In the genomic region with DNA sequence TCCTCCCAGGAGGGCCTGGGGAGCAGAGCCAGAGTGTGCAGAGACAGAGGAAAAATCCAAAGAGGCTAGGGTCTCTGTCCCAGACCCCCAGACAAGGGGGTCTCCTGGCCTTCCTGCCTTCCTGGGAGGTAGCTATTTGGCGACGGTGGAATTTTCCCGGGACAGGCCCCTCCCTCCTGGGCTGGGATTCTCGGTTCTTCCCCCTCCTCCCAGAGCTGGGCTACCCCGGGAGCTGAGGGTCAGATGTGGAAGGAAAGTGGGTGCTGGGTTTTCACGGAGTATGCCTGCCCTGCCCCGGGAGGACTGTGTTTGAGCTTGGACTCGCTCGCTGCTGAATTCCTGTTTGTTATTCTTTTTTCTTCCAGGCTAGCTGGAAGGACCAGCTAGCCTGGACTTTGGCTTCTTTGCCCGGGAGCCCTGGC, we compare ENCODE assay signal across 8 cellular contexts. TPM values are rescaled to one million over a fixed set of nuclear protein-coding genes. Genes with fewer than 3 reads are reported as not detected.
A peak's percentile ranks its signal among the peaks of the same experiment; 100 is the strongest.
DNase-seq lines count a peak whose midpoint lies in the region; ATAC-seq lines count a peak whose summit lies in the region.

No MANE protein-coding gene starts in this region.

- peaks cover 56% of the 10 kb centered on the region for H3K4me1 ChIP-seq in stomach smooth muscle (ENCODE audit: control insufficient read depth, insufficient read depth, low read length)

- ATAC-seq in HG03025 (IDR thresholded peaks at IDR 0.05; ENCODE audit: low FRiP score, unreplicated experiment), result no peak
- no peak for ATAC-seq in GM21786 (IDR thresholded peaks at IDR 0.05; ENCODE audit: unreplicated experiment)

- H3K27me3 ChIP-seq in layer of hippocampus (ENCODE audit: control insufficient read depth, insufficient read depth, low read length) (no peaks in the 10 kb centered on the region), stomach smooth muscle (ENCODE audit: control insufficient read depth in 1 of 2, insufficient read depth in 2 of 2, low read length in 2 of 2) (no peaks in the 10 kb centered on the region)

- H3K4me3 Mint-ChIP-seq in activated naive CD4-positive, alpha-beta T cell treated with anti-CD3 and anti-CD28 coated beads for 36 hours, result peak overlapping the region; percentile 93

- H3K36me3 Mint-ChIP-seq in activated naive CD4-positive, alpha-beta T cell treated with anti-CD3 and anti-CD28 coated beads for 36 hours (ENCODE audit: low read depth), result peaks cover 3% of the 10 kb centered on the region

- peak overlapping the region; percentile 88 to 89 for H3K4me3 ChIP-seq in stomach smooth muscle (ENCODE audit: low read length in 2 of 2)

- intact Hi-C loops in activated naive CD4-positive, alpha-beta T cell treated with anti-CD3 and anti-CD28 coated beads for 36 hours (cut with micrococcal nuclease), result loop anchor here (1.0 to 5.0 kb wide), 2 partner anchors 137 to 408 kb away; a partner anchor contains a TSS

- H3K4me1 Mint-ChIP-seq in activated naive CD4-positive, alpha-beta T cell treated with anti-CD3 and anti-CD28 coated beads for 36 hours (ENCODE audit: low read depth), result peaks cover 60% of the 10 kb centered on the region

- H3K27me3 Mint-ChIP-seq in activated naive CD4-positive, alpha-beta T cell treated with anti-CD3 and anti-CD28 coated beads for 36 hours (ENCODE audit: low read depth), result no peaks in the 10 kb centered on the region

- no peaks in the 10 kb centered on the region for H3K9me3 Mint-ChIP-seq in activated naive CD4-positive, alpha-beta T cell treated with anti-CD3 and anti-CD28 coated beads for 36 hours

- H3K27ac ChIP-seq in layer of hippocampus (ENCODE audit: low read depth, low read length), result peak overlapping the region; percentile 69
- H3K27ac ChIP-seq in stomach smooth muscle (ENCODE audit: low read length), result peak overlapping the region; percentile 64

- H3K9ac ChIP-seq in stomach smooth muscle (ENCODE audit: low read length in 2 of 2), result peak overlapping the region; percentile 64 to 86

- H3K36me3 ChIP-seq in stomach smooth muscle (ENCODE audit: control insufficient read depth in 2 of 2, insufficient read depth in 2 of 2, low read length in 2 of 2), result no peaks in the 10 kb centered on the region

- peak overlapping the region; percentile 91 for H3K27ac Mint-ChIP-seq in activated naive CD4-positive, alpha-beta T cell treated with anti-CD3 and anti-CD28 coated beads for 36 hours

- CTCF ChIA-PET in activated naive CD4-positive, alpha-beta T cell treated with anti-CD3 and anti-CD28 coated beads for 36 hours (lab: Charles Lee), result interaction anchor here (0.9 to 2.5 kb wide), 6 partner anchors 10 to 88 kb away, joined by 3 to 15 read pairs (median 6); no protein-coding TSS in a partner anchor

- no peaks in the 10 kb centered on the region for H3K9me3 ChIP-seq in stomach smooth muscle (ENCODE audit: control insufficient read depth in 2 of 2, low read length in 2 of 2)

- DNase-seq in activated naive CD4-positive, alpha-beta T cell treated with anti-CD3 and anti-CD28 coated beads for 36 hours, result no peak
- no peak for DNase-seq in activated naive CD4-positive, alpha-beta T cell (lab: John Stamatoyannopoulos, UW)
- peak; percentile 62 for DNase-seq in NCI-H2227 (lab: John Stamatoyannopoulos, UW; ENCODE audit: unreplicated experiment)
- DNase-seq in cerebellar cortex (ENCODE audit: low spot score), result peak; percentile 55

RNA-seq across cellular contexts. Expression of a gene that starts 0.8 kb away (rescaled TPM):
- total RNA-seq in activated naive CD4-positive, alpha-beta T cell treated with anti-CD3 and anti-CD28 coated beads for 36 hours, result 10 to 100 TPM; 41.3 to 56.9 TPM

RNA-seq across cellular contexts. Expression of a gene that starts 1.0 kb away (rescaled TPM):
- under 1 TPM; 0.22 to 0.50 TPM for total RNA-seq in activated naive CD4-positive, alpha-beta T cell treated with anti-CD3 and anti-CD28 coated beads for 36 hours

RNA-seq across cellular contexts. Expression of a gene that starts 35.5 kb away (rescaled TPM):
- 1 to 10 TPM; 8.8 to 9.9 TPM for total RNA-seq in activated naive CD4-positive, alpha-beta T cell treated with anti-CD3 and anti-CD28 coated beads for 36 hours

RNA-seq across cellular contexts. Expression of a gene that starts 47.5 kb away (rescaled TPM):
- 10 to 100 TPM; 14.2 to 14.3 TPM for total RNA-seq in activated naive CD4-positive, alpha-beta T cell treated with anti-CD3 and anti-CD28 coated beads for 36 hours

Comparison
In these comparisons a context has a peak if more than half of its experiments do, and no peak if none do; other contexts are left out.
1. DNase-seq: peak in NCI-H2227 (single experiment) and cerebellar cortex (single experiment); none in activated naive CD4-positive, alpha-beta T cell treated with anti-CD3 and anti-CD28 coated beads for 36 hours (single experiment) and activated naive CD4-positive, alpha-beta T cell (0 of 4).